In the genomic region with DNA sequence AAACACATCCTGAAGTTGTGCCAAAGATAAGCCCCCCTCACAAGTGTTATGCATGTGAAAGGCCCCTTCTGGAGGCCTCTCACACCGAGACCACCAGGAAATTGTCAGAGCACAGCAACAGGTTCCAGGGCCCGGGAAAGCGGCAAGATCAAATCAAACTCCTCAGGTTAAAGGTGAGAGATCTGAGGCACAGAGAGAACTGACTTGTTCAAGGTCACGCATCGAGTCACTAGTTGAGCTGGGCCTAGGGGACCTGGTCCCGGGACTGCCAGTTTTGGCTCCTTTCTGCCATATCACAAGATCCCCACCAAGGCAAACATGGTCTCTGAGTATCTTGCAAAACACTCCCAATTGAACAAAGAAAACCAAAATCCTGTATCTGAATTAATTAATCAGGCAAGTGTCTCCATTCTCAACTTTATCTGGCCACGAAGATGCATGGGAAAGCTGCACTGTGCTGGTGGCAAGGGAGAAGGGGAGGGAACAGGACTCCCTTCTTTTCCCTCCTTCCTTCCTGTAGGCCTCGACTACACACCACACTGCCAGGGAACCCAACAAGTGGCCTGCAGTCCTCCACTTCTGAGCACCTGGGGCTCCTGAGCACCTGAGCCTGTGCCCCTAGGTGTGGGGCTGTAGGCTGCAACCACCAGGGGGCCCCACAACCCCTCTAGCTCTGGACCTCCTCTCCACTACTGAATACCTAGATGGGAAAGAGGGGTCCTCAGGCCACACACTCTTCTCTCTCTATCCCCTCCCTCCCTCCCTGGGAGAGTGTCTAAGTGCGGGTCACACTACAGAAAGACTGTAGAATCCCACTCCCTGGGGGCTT, we compare ENCODE assay signal across 8 cellular contexts. TPM values are rescaled to one million over a fixed set of nuclear protein-coding genes. Genes with fewer than 3 reads are reported as not detected.
DNase-seq lines count a peak whose midpoint lies in the region; ATAC-seq and TF ChIP-seq lines count a peak whose summit lies in the region.

No MANE protein-coding gene starts in this region.

- no peak overlapping the region for H2BK120ac ChIP-seq in mesenchymal stem cell (ENCODE audit: low read depth, low read length)

- POLR2A ChIA-PET in A673 (lab: Charles Lee; ENCODE audit: low non-redundant PET) (no interaction called here), HEK293 (lab: Yijun Ruan, JAX) (no interaction called here)

- WGBS in mesenchymal stem cell, result 98% methylated on average over 8 of the region's 9 CpGs

- H3K18ac ChIP-seq in mesenchymal stem cell (ENCODE audit: low read depth in 1 of 2, low read length in 2 of 2), result no peak overlapping the region

- no peak overlapping the region for H3K4me2 ChIP-seq in mesenchymal stem cell (ENCODE audit: low read length, poor library complexity, severe bottlenecking)

- no peak overlapping the region for H2BK5ac ChIP-seq in mesenchymal stem cell (ENCODE audit: low read depth, low read length, poor library complexity, severe bottlenecking)

- no TSS peak for BruUV-seq in A673 (replicated peaks; lab: Mats Ljungman, UMichigan)

- H3K27ac ChIP-seq in A673 (ENCODE audit: low read depth, low read length, poor library complexity, severe bottlenecking), result peak overlapping the region; percentile 45
- no peak overlapping the region for H3K27ac ChIP-seq in HEK293 (ENCODE audit: extremely low read depth, low read depth, low read length)
- no peak overlapping the region for H3K27ac ChIP-seq in mesenchymal stem cell (ENCODE audit: low read length, poor library complexity, severe bottlenecking)
- H3K27ac ChIP-seq in temporal lobe (ENCODE audit: low read depth, low read length), result peak overlapping the region; percentile 66

- no peak overlapping the region for H2AFZ ChIP-seq in mesenchymal stem cell (ENCODE audit: low read depth, low read length)

- H3K9me3 ChIP-seq in A673 (ENCODE audit: low read depth, low read length, poor library complexity, severe bottlenecking) (no peaks in the 10 kb centered on the region), HEK293 (ENCODE audit: control insufficient read depth, insufficient read depth, low read depth, low read length) (no peaks in the 10 kb centered on the region), mesenchymal stem cell (ENCODE audit: control insufficient read depth, low read length) (no peaks in the 10 kb centered on the region)

- no peak overlapping the region for H2AK5ac ChIP-seq in mesenchymal stem cell (ENCODE audit: low read length, severe bottlenecking)

- H3K4me3 ChIP-seq in A673 (ENCODE audit: low read depth, low read length, poor library complexity, severe bottlenecking) (no peak overlapping the region), HEK293 (ENCODE audit: low read depth, low read length) (no peak overlapping the region), choroid plexus epithelial cell (ENCODE audit: low read depth, low read length) (no peak overlapping the region), mesenchymal stem cell (ENCODE audit: insufficient read depth in 1 of 2, low read depth in 1 of 2, low read length in 2 of 2) (no peak overlapping the region)

- H2BK12ac ChIP-seq in mesenchymal stem cell (ENCODE audit: low read length in 2 of 2), result no peak overlapping the region

- no peak overlapping the region for H3K23ac ChIP-seq in mesenchymal stem cell (ENCODE audit: low read length in 2 of 2)

- H2BK15ac ChIP-seq in mesenchymal stem cell (ENCODE audit: low read depth, poor library complexity, severe bottlenecking), result no peak overlapping the region

- intact Hi-C loops in A673 (cut with micrococcal nuclease; ENCODE audit: unreplicated experiment), result loop anchor here (2.0 kb wide), 1 partner anchor 91 kb away; no protein-coding TSS in a partner anchor

- peaks cover 84% of the 10 kb centered on the region for H3K36me3 ChIP-seq in A673 (ENCODE audit: insufficient read depth, low read length, poor library complexity, severe bottlenecking)
- peaks cover 42 to 86% of the 10 kb centered on the region in 2 experiments for H3K36me3 ChIP-seq in HEK293 (ENCODE audit: control insufficient read depth in 2 of 2, insufficient read depth in 1 of 2, low read length in 2 of 2)
- H3K36me3 ChIP-seq in mesenchymal stem cell (ENCODE audit: control insufficient read depth in 1 of 2, insufficient read depth in 2 of 2, low read depth in 1 of 2, low read length in 2 of 2), result peaks cover 49 to 78% of the 10 kb centered on the region in 2 experiments

- CTCF ChIA-PET in A673 (lab: Charles Lee), result interaction anchor here (1.9 kb wide), 1 partner anchor 92 kb away, joined by 13 read pairs; no protein-coding TSS in a partner anchor
- CTCF ChIA-PET in HEK293 (lab: Yijun Ruan, JAX), result interaction anchor here (0.6 to 4.1 kb wide), 10 partner anchors 11 to 307 kb away, joined by 3 to 46 read pairs (median 4); no protein-coding TSS in a partner anchor

- ATAC-seq in HG02571 (IDR thresholded peaks at IDR 0.05; ENCODE audit: unreplicated experiment), result no peak

- H3K4me1 ChIP-seq in A673 (ENCODE audit: insufficient read depth, low read length, poor library complexity, severe bottlenecking) (peaks cover 10% of the 10 kb centered on the region), HEK293 (ENCODE audit: control insufficient read depth, insufficient read depth, low read length) (no peaks in the 10 kb centered on the region), mesenchymal stem cell (ENCODE audit: control insufficient read depth, insufficient read depth, low read depth, low read length) (peaks cover 10% of the 10 kb centered on the region)

- DNase-seq in A673 (ENCODE audit: low spot score), result peak; percentile 27
- peak; percentile 55 for DNase-seq in activated CD4-positive, alpha-beta T cell treated with anti-CD3 and anti-CD28 coated beads for 1 hour
- peak; percentile 38 for DNase-seq in choroid plexus epithelial cell (ENCODE audit: low read depth)
- peak; percentile 29 for DNase-seq in mesenchymal stem cell
- DNase-seq in midbrain (lab: John Stamatoyannopoulos, UW), result no peak

- no peaks in the 10 kb centered on the region for H3K27me3 ChIP-seq in A673 (replicated peaks; ENCODE audit: insufficient read depth, low read depth, low read length, poor library complexity)
- no peaks in the 10 kb centered on the region for H3K27me3 ChIP-seq in mesenchymal stem cell (ENCODE audit: control insufficient read depth in 1 of 2, insufficient read depth in 1 of 2, low read length in 2 of 2)

- peaks cover 46% of the 10 kb centered on the region for H3K79me1 ChIP-seq in mesenchymal stem cell (replicated peaks; ENCODE audit: low read length, poor library complexity, severe bottlenecking)

- no peak overlapping the region for H4K8ac ChIP-seq in mesenchymal stem cell (ENCODE audit: low read length)

- no peak overlapping the region for H4K91ac ChIP-seq in mesenchymal stem cell (ENCODE audit: low read length)

- H3K9ac ChIP-seq in mesenchymal stem cell (ENCODE audit: low read length), result no peak overlapping the region

- TF ChIP-seq CTCF in A673 (conservative IDR thresholded peaks at IDR 0.05; ENCODE audit: low read depth, low read length) (peak; percentile 67), HEK293 (tag by site-specific recombination; IDR thresholded peaks at IDR 0.05) (peak; percentile 61), choroid plexus epithelial cell (conservative IDR thresholded peaks at IDR 0.05; ENCODE audit: low read depth, low read length) (peak; percentile 78)

- H3K14ac ChIP-seq in mesenchymal stem cell (ENCODE audit: low read length in 2 of 2), result no peak overlapping the region

- no peak overlapping the region for H3K4ac ChIP-seq in mesenchymal stem cell (ENCODE audit: low read depth in 1 of 2, low read length in 2 of 2)

TF ChIP-seq in HEK293, 187 proteins besides CTCF, POLR2A, EP300 and RAD21:
- TF ChIP-seq ZEB2 (tag by site-specific recombination; IDR thresholded peaks at IDR 0.05) (peak; percentile 34; the same call in 1 of the 2 replicates), YY1 (tag by site-specific recombination; IDR thresholded peaks at IDR 0.05) (no peak), SCRT2 (tag by site-specific recombination; IDR thresholded peaks at IDR 0.05) (peak; percentile 36; the same call in 1 of the 2 replicates)

RNA-seq across cellular contexts. Expression of a gene that starts 37.3 kb away (rescaled TPM):
- total RNA-seq in A673 (2021) (331 and 370 TPM in 2 replicates), temporal lobe (85.8 TPM)
- polyA plus RNA-seq in mesenchymal stem cell (2013, experiment 1 of 2), result 146 TPM
- polyA plus RNA-seq in mesenchymal stem cell (2013, experiment 2 of 2), result 155 TPM

Comparison
In these comparisons a context has a peak if more than half of its experiments do, and no peak if none do; other contexts are left out.
1. H3K27ac ChIP-seq: peak in A673 (single experiment) and temporal lobe (single experiment); none in HEK293 (single experiment) and mesenchymal stem cell (single experiment).
2. Peak in every context shown above with its lines, with median percentiles within 50 percentile points of each other: CTCF ChIP-seq.